Comparison of ENCODE assay signal across 8 cellular contexts in the genomic region with DNA sequence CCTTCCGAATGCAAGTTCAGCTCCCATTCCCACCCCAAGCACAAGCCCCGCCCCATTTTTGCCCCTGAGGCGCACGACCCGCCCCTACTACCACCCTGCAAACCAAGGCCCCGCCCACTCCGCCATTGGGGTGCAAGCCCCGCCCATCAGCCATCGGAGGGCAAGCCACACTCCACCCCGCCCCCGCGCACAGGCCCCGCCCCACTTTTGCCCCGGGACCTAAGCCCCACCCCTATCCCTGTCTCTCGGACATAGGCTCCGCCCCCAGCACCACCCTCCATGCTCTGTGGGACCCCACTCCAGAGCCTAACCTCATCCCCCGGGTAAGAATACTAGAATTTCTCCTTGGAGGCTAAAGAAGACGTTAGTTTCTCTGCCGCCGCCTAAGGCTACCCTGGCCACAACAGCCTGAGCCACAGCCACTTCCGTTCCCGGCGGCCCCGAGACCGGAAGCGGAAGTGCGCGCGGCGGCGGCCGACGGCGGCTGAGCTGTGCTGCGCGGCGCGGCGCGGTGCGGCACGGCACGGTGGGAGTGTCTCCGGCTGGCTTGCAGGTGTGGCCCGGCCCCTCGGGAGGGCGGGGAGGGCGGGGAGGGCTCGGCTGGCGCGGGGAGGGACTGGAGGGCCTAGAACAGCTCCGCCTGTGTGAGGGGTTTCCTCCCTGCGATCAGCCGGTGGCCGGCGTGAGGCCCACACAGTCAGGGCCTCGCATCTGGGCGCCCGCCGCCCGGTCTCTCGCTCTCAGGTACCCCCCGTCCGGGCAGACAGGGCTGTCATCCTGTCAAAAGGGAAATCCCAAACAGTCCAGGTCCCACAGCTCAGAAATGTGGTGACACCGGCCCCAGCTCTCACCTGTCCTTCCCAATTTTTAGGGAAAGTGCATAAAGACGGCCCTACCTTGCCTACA. TPM values are rescaled to one million over a fixed set of nuclear protein-coding genes. Genes with fewer than 3 reads are reported as not detected.
DNase-seq lines count a peak whose midpoint lies in the region; ATAC-seq, FAIRE-seq and TF ChIP-seq lines count a peak whose summit lies in the region.

A gene (plus strand): TSS at position 451 of the 906 bp plus-strand sequence. CDS start 3,444 bp downstream, outside the sequence.

- no peaks in the 10 kb centered on the region for H3K4me1 ChIP-seq in astrocyte (ENCODE audit: insufficient read depth, low read length)
- H3K4me1 ChIP-seq in rectal smooth muscle tissue (ENCODE audit: control insufficient read depth, insufficient read depth, low read length) = no peaks in the 10 kb centered on the region
- peaks cover 20% of the 10 kb centered on the region for H3K4me1 ChIP-seq in vagina

- no peaks in the 10 kb centered on the region for H4K20me1 ChIP-seq in astrocyte (ENCODE audit: insufficient read depth, low read length)

- intact Hi-C loops in vagina (cut with DNase I) = no loop called here

- DNase-seq in NCI-H187 treated with DMSO at 0.1 percent for 48 hours (lab: John Stamatoyannopoulos, UW) = peak; percentile 57
- peak; percentile 93 for DNase-seq in T-helper 2 cell treated with Interferon-gamma antibody and Interleukin-4, amounts not matched to agents 5 μg/mL and 100 μg/mL, for 36 hours (ENCODE audit: low spot score)
- peak; percentile 65 for DNase-seq in astrocyte (ENCODE audit: low read depth)
- DNase-seq in hepatic stellate cell (ENCODE audit: low spot score) = peak; percentile 95
- peak in 1 of 2 donors; percentile 91 for DNase-seq in vagina (ENCODE audit: extremely low spot score in 2 of 2)

- H3K27me3 ChIP-seq in astrocyte (ENCODE audit: insufficient read depth, low read length) = no peaks in the 10 kb centered on the region
- no peaks in the 10 kb centered on the region for H3K27me3 ChIP-seq in rectal smooth muscle tissue (ENCODE audit: control insufficient read depth, insufficient read depth, low read length)
- no peaks in the 10 kb centered on the region for H3K27me3 ChIP-seq in vagina

- H3K36me3 Mint-ChIP-seq in T-helper 2 cell treated with Interferon-gamma antibody and Interleukin-4, amounts not matched to agents 5 μg/mL and 100 μg/mL, for 36 hours (ENCODE audit: low read depth) = no peaks in the 10 kb centered on the region
- peaks cover 3% of the 10 kb centered on the region for H3K36me3 Mint-ChIP-seq in astrocyte (ENCODE audit: low read depth, unreplicated experiment)

- no peaks in the 10 kb centered on the region for H3K9me3 Mint-ChIP-seq in T-helper 2 cell treated with Interferon-gamma antibody and Interleukin-4, amounts not matched to agents 5 μg/mL and 100 μg/mL, for 36 hours
- no peaks in the 10 kb centered on the region for H3K9me3 Mint-ChIP-seq in astrocyte (ENCODE audit: unreplicated experiment)

- TF ChIP-seq POLR2A in GM18505 (IDR thresholded peaks at IDR 0.05; ENCODE audit: borderline replicate concordance, extremely low read depth, insufficient read depth, insufficient read length) (peak; percentile 96), vagina (IDR thresholded peaks at IDR 0.05) (peak in 1 of 2 donors; percentile 54)

- no peaks in the 10 kb centered on the region for H3K27me3 Mint-ChIP-seq in T-helper 2 cell treated with Interferon-gamma antibody and Interleukin-4, amounts not matched to agents 5 μg/mL and 100 μg/mL, for 36 hours (ENCODE audit: low read depth)
- H3K27me3 Mint-ChIP-seq in astrocyte (ENCODE audit: low read depth, unreplicated experiment) = peaks cover under 1% of the 10 kb centered on the region

- TF ChIP-seq CTCF in astrocyte (IDR thresholded peaks at IDR 0.05; ENCODE audit: insufficient read depth, low read depth, low read length) (no peak), vagina (IDR thresholded peaks at IDR 0.05) (no peak)

- FAIRE-seq in astrocyte (lab: Jason Lieb, UNC) = no peak

- H3K36me3 ChIP-seq in astrocyte (ENCODE audit: insufficient read depth, low read length) (no peaks in the 10 kb centered on the region), rectal smooth muscle tissue (ENCODE audit: control insufficient read depth, insufficient read depth, low read length) (peaks cover 5% of the 10 kb centered on the region), vagina (peaks cover 0 to 7% of the 10 kb centered on the region in 2 donors)

- peaks cover 15% of the 10 kb centered on the region for H3K79me2 ChIP-seq in astrocyte (ENCODE audit: insufficient read depth, low read length)

- peak within 1 kb of the TSS; percentile 92 for H3K4me2 ChIP-seq in astrocyte (ENCODE audit: low read length)

- H3K9me3 ChIP-seq in astrocyte (ENCODE audit: insufficient read depth, low read depth, low read length) = no peaks in the 10 kb centered on the region
- H3K9me3 ChIP-seq in vagina = no peaks in the 10 kb centered on the region

- H3K27ac ChIP-seq in astrocyte (ENCODE audit: low read depth, low read length) (peak within 1 kb of the TSS; percentile 94), rectal smooth muscle tissue (ENCODE audit: low read depth, low read length) (peak within 1 kb of the TSS; percentile 94), vagina (peak within 1 kb of the TSS; percentile 97)

- peak within 1 kb of the TSS; percentile 94 for H3K4me3 Mint-ChIP-seq in T-helper 2 cell treated with Interferon-gamma antibody and Interleukin-4, amounts not matched to agents 5 μg/mL and 100 μg/mL, for 36 hours
- peak within 1 kb of the TSS; percentile 93 for H3K4me3 Mint-ChIP-seq in astrocyte (ENCODE audit: unreplicated experiment)

- peak within 1 kb of the TSS; percentile 95 for H2AFZ ChIP-seq in astrocyte (ENCODE audit: low read depth, low read length)

- H3K4me1 Mint-ChIP-seq in T-helper 2 cell treated with Interferon-gamma antibody and Interleukin-4, amounts not matched to agents 5 μg/mL and 100 μg/mL, for 36 hours (ENCODE audit: low read depth) = peaks cover 17% of the 10 kb centered on the region
- H3K4me1 Mint-ChIP-seq in astrocyte (ENCODE audit: low read depth, unreplicated experiment) = peaks cover 5% of the 10 kb centered on the region

- H3K4me3 ChIP-seq in astrocyte (ENCODE audit: insufficient read depth, low read depth, low read length) (peak within 1 kb of the TSS; percentile 87), rectal smooth muscle tissue (ENCODE audit: low read length) (peak within 1 kb of the TSS; percentile 86), vagina (peak within 1 kb of the TSS; percentile 68 to 97)

- ATAC-seq in GM18505 (IDR thresholded peaks at IDR 0.05; ENCODE audit: unreplicated experiment) (peak; percentile 90), HG02943 (IDR thresholded peaks at IDR 0.05; ENCODE audit: low read depth, unreplicated experiment) (peak; percentile 84)

- peak within 1 kb of the TSS; percentile 90 for H3K9ac ChIP-seq in astrocyte (ENCODE audit: low read length)
- H3K9ac ChIP-seq in rectal smooth muscle tissue (ENCODE audit: low read length) = peak within 1 kb of the TSS; percentile 66

- H3K27ac Mint-ChIP-seq in T-helper 2 cell treated with Interferon-gamma antibody and Interleukin-4, amounts not matched to agents 5 μg/mL and 100 μg/mL, for 36 hours = peak within 1 kb of the TSS; percentile 99
- peak within 1 kb of the TSS; percentile 97 for H3K27ac Mint-ChIP-seq in astrocyte (ENCODE audit: unreplicated experiment)

RNA-seq across cellular contexts. Expression of the gene that starts here (rescaled TPM):
- total RNA-seq in astrocyte = 10.4 and 13.5 TPM in 2 replicates
- 19.9 TPM for total RNA-seq in vagina
